1 cellular context compared by ENCODE assay signal in the genomic region with DNA sequence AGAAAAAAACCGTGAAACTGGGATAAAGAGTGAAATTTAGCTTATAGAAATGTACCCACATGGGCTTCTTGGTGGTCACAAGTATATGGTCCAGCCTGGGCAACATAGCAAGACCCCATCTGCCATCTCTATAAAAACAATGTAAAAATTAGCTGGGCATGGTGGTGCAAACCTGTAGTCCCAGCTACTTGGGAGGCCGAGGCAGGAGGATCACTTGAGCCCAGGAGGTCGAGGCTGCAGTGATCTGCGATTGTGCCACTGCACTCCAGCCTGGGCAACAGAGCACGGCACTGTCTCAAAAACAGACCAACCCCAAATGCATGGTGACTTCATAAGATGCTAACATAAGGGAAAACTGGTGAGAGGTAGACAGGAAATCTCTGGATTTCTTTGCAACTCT.
TF ChIP-seq lines count a peak whose summit lies in the region.

No MANE protein-coding gene starts in this region.

TF ChIP-seq in K562, 482 proteins besides CTCF, POLR2A, EP300 and RAD21:
- TF ChIP-seq MAFF (IDR thresholded peaks at IDR 0.05; ENCODE audit: low read length) (no peak), ZNF121 (CRISPR knock-in tag; conservative IDR thresholded peaks at IDR 0.05) (peak; percentile 88), RBM25 (IDR thresholded peaks at IDR 0.05; ENCODE audit: low read depth, low read length, severe bottlenecking) (peak; percentile 40)
